Comparison of ENCODE assay signal across 21 cellular contexts in genomic region chr2:39447266-39448168, GRCh38. TPM values are rescaled to one million over a fixed set of nuclear protein-coding genes. Genes with fewer than 3 reads are reported as not detected.
DNase-seq lines count a peak whose midpoint lies in the region; ATAC-seq, FAIRE-seq and TF ChIP-seq lines count a peak whose summit lies in the region.
"Had no signal": no experiment of that assay in that cellular context is flagged by ENCODE, and none has a peak within 500 bp of the region (broad histone marks: within the 10 kb centered on the region; RNA-seq: fewer than 3 reads in every experiment).

No MANE protein-coding gene starts in this region.

- POLR2A ChIA-PET in A549 (lab: Yijun Ruan, JAX) (interaction anchor here (0.8 kb wide), 1 partner anchor 10 kb away, joined by 4 read pairs; the partner anchor contains the start of gene MAP4K3), IMR-90 (lab: Charles Lee; ENCODE audit: unreplicated experiment) (no interaction called here)

- TF ChIP-seq EP300 in A549 (IDR thresholded peaks at IDR 0.05), result no peak

- peak overlapping the region; percentile 89; the same call in 1 of the 2 replicates for H2AK5ac ChIP-seq in IMR-90 (ENCODE audit: low read depth, low read length)

- H2BK120ac ChIP-seq in IMR-90 (ENCODE audit: low read depth, low read length), result peak overlapping the region; percentile 28; the same call in 1 of the 2 replicates

- peak overlapping the region in 1 of 2 experiments; percentile 70; a peak in 2 of 4 replicates for H4K8ac ChIP-seq in IMR-90 (ENCODE audit: low read depth in 2 of 2, low read length in 2 of 2)

- TF ChIP-seq RAD21 in A549 (conservative IDR thresholded peaks at IDR 0.05 in 1 of 2, IDR thresholded peaks at IDR 0.05 in 1 of 2) (no peak), IMR-90 (IDR thresholded peaks at IDR 0.05; ENCODE audit: low read length) (no peak)

- WGBS in A549 (ENCODE audit: missing lambda C conversion rate), result 62% methylated on average over 6 of the region's 6 CpGs
- 100% methylated on average over 1 of the region's 6 CpGs; no CpG with 5 or more reads in 1 of the 2 experiments for WGBS in IMR-90 (ENCODE audit: extremely low coverage in 2 of 2, insufficient read length in 1 of 2), 2 experiments

- H3K27ac ChIP-seq in A549, result peak overlapping the region; percentile 46 to 48; a peak in 5 of 6 replicates
- H3K27ac ChIP-seq in IMR-90 (ENCODE audit: insufficient read depth, low read length), result peak overlapping the region; percentile 59
- H3K27ac ChIP-seq: HL-60 had no signal

- H3K4me1 ChIP-seq in A549 (peaks cover 13% of the 10 kb centered on the region), IMR-90 (ENCODE audit: control insufficient read depth, insufficient read depth, low read length) (peaks cover 2% of the 10 kb centered on the region; the same call in 1 of the 2 replicates)
- H3K4me1 ChIP-seq: Caco-2 had no signal

- H4K91ac ChIP-seq in IMR-90 (ENCODE audit: insufficient read depth, low read depth, low read length), result no peak overlapping the region

- peak overlapping the region; percentile 11; the same call in 1 of the 3 replicates for H2BK15ac ChIP-seq in IMR-90 (ENCODE audit: low read depth, low read length)

- peaks cover 16% of the 10 kb centered on the region for H3K36me3 ChIP-seq in IMR-90 (ENCODE audit: control insufficient read depth, insufficient read depth, low read length)

- no peak overlapping the region for H2AK9ac ChIP-seq in IMR-90 (replicated peaks; ENCODE audit: low read depth, low read length, poor library complexity)

- peak overlapping the region; percentile 41; the same call in 1 of the 2 replicates for H4K5ac ChIP-seq in IMR-90 (ENCODE audit: low read depth, low read length)

- H3K14ac ChIP-seq in IMR-90 (replicated peaks; ENCODE audit: low read depth, low read length), result peak overlapping the region; percentile 78

- H2BK20ac ChIP-seq in IMR-90 (ENCODE audit: low read depth, low read length), result peak overlapping the region; percentile 64; the same call in 1 of the 2 replicates

- peak overlapping the region; percentile 55; the same call in 1 of the 2 replicates for H3K4ac ChIP-seq in IMR-90 (ENCODE audit: low read depth, low read length)

- TF ChIP-seq CTCF in A549 (IDR thresholded peaks at IDR 0.05), result no peak
- no peak for TF ChIP-seq CTCF in IMR-90 (conservative IDR thresholded peaks at IDR 0.05; ENCODE audit: low read depth, low read length)

- no peaks in the 10 kb centered on the region for H4K20me1 ChIP-seq in IMR-90 (ENCODE audit: insufficient read depth, low read length)

- H3K27me3 ChIP-seq in IMR-90 (ENCODE audit: control insufficient read depth, insufficient read depth, low read length), result no peaks in the 10 kb centered on the region

- H3K56ac ChIP-seq in IMR-90 (ENCODE audit: extremely low read depth, insufficient read depth, low read length), result peak overlapping the region; percentile 3; the same call in 1 of the 2 replicates

- H3K9me1 ChIP-seq in IMR-90 (ENCODE audit: insufficient read depth, low read length), result 0 out of 2 replicates have a peak, but pooled peaks cover 5% of the 10 kb centered on the region

- 0 out of 2 replicates have a peak overlapping the region, but pooled peaks have one; percentile 29 for H3K23ac ChIP-seq in IMR-90 (ENCODE audit: low read depth, low read length)

- intact Hi-C loops in IMR-90 (cut with micrococcal nuclease), result no loop called here

- no peak overlapping the region for H3K9ac ChIP-seq in IMR-90 (ENCODE audit: low read depth, low read length)

- H3K18ac ChIP-seq in IMR-90 (ENCODE audit: low read depth, low read length), result peak overlapping the region; percentile 80; the same call in 1 of the 2 replicates

- H3K9me3 ChIP-seq in A549, result peaks cover 9% of the 10 kb centered on the region
- H3K9me3 ChIP-seq in IMR-90 (ENCODE audit: control insufficient read depth, insufficient read depth, low read length), result no peaks in the 10 kb centered on the region
- H3K9me3 ChIP-seq: Caco-2 had no signal

- no peak overlapping the region for H2AFZ ChIP-seq in IMR-90 (replicated peaks; ENCODE audit: low read length, poor library complexity)

- H2BK5ac ChIP-seq in IMR-90 (ENCODE audit: low read depth, low read length, poor library complexity, severe bottlenecking), result peak overlapping the region; percentile 92

- DNase-seq in A549 (ENCODE audit: low read depth in 1 of 2, low spot score in 1 of 2), result no peak
- DNase-seq in IMR-90, result peak; percentile 24
- peak; percentile 27 for DNase-seq in amniotic epithelial cell (ENCODE audit: low read depth)
- DNase-seq in iris pigment epithelial cell (ENCODE audit: low read depth), result peak; percentile 30
- DNase-seq in activated CD8-positive, alpha-beta memory T cell treated with anti-CD3 and anti-CD28 coated beads, Interleukin-2, amount 50 U/mL, for 48 hours, result no peak
- DNase-seq in activated CD4-positive, CD25-positive, alpha-beta regulatory T cell treated with anti-CD3 and anti-CD28 coated beads, Interleukin-2, amount 50 U/mL, for 72 hours, result no peak
- DNase-seq: Caco-2; CD4-positive, alpha-beta T cell; DMS153; NCI-H1105 treated with DMSO at 0.1 percent for 48 hours; NCI-H187; NCI-H2107; NCI-H510A treated with DMSO at 0.1 percent for 48 hours; NCI-H82; OCI-M1; RPMI8226; SHP77 treated with DMSO at 0.1 percent for 48 hours had no signal

- H3K79me1 ChIP-seq in IMR-90 (ENCODE audit: low read depth in 1 of 2, low read length in 2 of 2), result peaks cover 10 to 27% of the 10 kb centered on the region in 2 experiments

- H3K4me3 ChIP-seq in A549, result no peak overlapping the region
- no peak overlapping the region for H3K4me3 ChIP-seq in IMR-90 (ENCODE audit: insufficient read depth, low read depth, low read length)
- H3K4me3 ChIP-seq: GM12878 had no signal

- H3K4me2 ChIP-seq in A549, result peak overlapping the region; percentile 55
- H3K4me2 ChIP-seq in IMR-90 (ENCODE audit: low read depth, low read length), result no peak overlapping the region; the same call in 1 of the 2 replicates

- in situ Hi-C loops in IMR-90 (cut with MboI; ENCODE audit: low sequenced_read_pairs), result no loop called here

- dilution Hi-C loops in IMR-90 (cut with HindIII; ENCODE audit: low sequenced_read_pairs, unreplicated experiment), result no loop called here

- TF ChIP-seq POLR2A in A549 (IDR thresholded peaks at IDR 0.05; ENCODE audit: low read length) (no peak), IMR-90 (IDR thresholded peaks at IDR 0.05; ENCODE audit: low read depth, low read length) (no peak)

- no peak for FAIRE-seq in A549 (lab: Jason Lieb, UNC)
- FAIRE-seq: GM12878 had no signal

- no TSS peak for BruUV-seq in IMR-90 (replicated peaks; lab: Mats Ljungman, UMichigan)

- CTCF ChIA-PET in A549 (lab: Yijun Ruan, JAX), result no interaction called here
- CTCF ChIA-PET in IMR-90 (lab: Yijun Ruan, JAX), result interaction anchor here (0.7 kb wide), 2 partner anchors 12 to 78 kb away, joined by 3 to 5 read pairs; no protein-coding TSS in a partner anchor

- ATAC-seq in A549, result peak; percentile 66 to 80
- ATAC-seq in IMR-90 (ENCODE audit: low read depth), result peak; percentile 91
- ATAC-seq in HG03175 (IDR thresholded peaks at IDR 0.05; ENCODE audit: unreplicated experiment), result no peak
- ATAC-seq: GM12878, SK-N-SH treated with all-trans-retinoic acid at 6 μM for 48 hours had no signal

TF ChIP-seq in A549, 52 proteins besides CTCF, POLR2A, EP300 and RAD21:
- TF ChIP-seq ZC3H11A (IDR thresholded peaks at IDR 0.05) (no peak), FOSL2 (IDR thresholded peaks at IDR 0.05) (no peak), FOSL2 (CRISPR knock-in tag; IDR thresholded peaks at IDR 0.05) (peak; percentile 16; the same call in 1 of the 2 replicates), HDAC2 (IDR thresholded peaks at IDR 0.05) (no peak), KDM1A (IDR thresholded peaks at IDR 0.05; ENCODE audit: low read depth) (no peak), NR3C1 (IDR thresholded peaks at IDR 0.05) (no peak), MAFK (IDR thresholded peaks at IDR 0.05; ENCODE audit: partially characterized antibody) (no peak), TFCP2L1 (CRISPR knock-in tag; IDR thresholded peaks at IDR 0.05) (no peak), RFX5 (IDR thresholded peaks at IDR 0.05) (no peak)
TF ChIP-seq in A549: peak in this region for 1.

TF ChIP-seq in IMR-90, 13 proteins besides CTCF, POLR2A, EP300 and RAD21 (continues in another document):
- TF ChIP-seq FOS (IDR thresholded peaks at IDR 0.05; ENCODE audit: low read depth, low read length) (no peak), MXI1 (IDR thresholded peaks at IDR 0.05; ENCODE audit: borderline replicate concordance, low read depth, low read length) (no peak), CEBPB (IDR thresholded peaks at IDR 0.05; ENCODE audit: low read depth, low read length) (no peak), MAZ (IDR thresholded peaks at IDR 0.05; ENCODE audit: borderline replicate concordance, low read depth, low read length) (no peak), NFE2L2 (IDR thresholded peaks at IDR 0.05; ENCODE audit: low read depth, low read length) (no peak), RFX5 (IDR thresholded peaks at IDR 0.05; ENCODE audit: low read depth, low read length) (no peak), BHLHE40 (IDR thresholded peaks at IDR 0.05; ENCODE audit: low read depth, low read length) (no peak)
- TF ChIP-seq, protein P1, sequence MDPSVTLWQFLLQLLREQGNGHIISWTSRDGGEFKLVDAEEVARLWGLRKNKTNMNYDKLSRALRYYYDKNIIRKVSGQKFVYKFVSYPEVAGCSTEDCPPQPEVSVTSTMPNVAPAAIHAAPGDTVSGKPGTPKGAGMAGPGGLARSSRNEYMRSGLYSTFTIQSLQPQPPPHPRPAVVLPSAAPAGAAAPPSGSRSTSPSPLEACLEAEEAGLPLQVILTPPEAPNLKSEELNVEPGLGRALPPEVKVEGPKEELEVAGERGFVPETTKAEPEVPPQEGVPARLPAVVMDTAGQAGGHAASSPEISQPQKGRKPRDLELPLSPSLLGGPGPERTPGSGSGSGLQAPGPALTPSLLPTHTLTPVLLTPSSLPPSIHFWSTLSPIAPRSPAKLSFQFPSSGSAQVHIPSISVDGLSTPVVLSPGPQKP (IDR thresholded peaks at IDR 0.05; ENCODE audit: borderline replicate concordance, low read depth, low read length), result no peak

RNA-seq across cellular contexts. Expression of gene MAP4K3, which starts 10.4 kb away (rescaled TPM):
- 44.2 and 44.6 TPM in 2 replicates for polyA plus RNA-seq in A549 (2011; rRNA removed)
- polyA plus RNA-seq in A549 (2012; cell fraction: cytosol; rRNA removed), result 7.4 and 8.6 TPM in 2 replicates
- polyA plus RNA-seq in A549 (2012; cell fraction: nucleus; rRNA removed), result 5.9 and 13.9 TPM in 2 replicates
- polyA plus RNA-seq in A549 (2017; fragmentation: RNase III; extraction: RNeasy Plus Mini Kit Qiagen cat#74134 plus additional on column Dnase treatment), result 15.8 to 17.9 TPM (median 17.7 TPM) in 3 replicates
- polyA minus RNA-seq in A549 (2011; rRNA and poly(A)+ RNA removed), result 21.3 and 22.3 TPM in 2 replicates
- total RNA-seq in IMR-90 (2012; rRNA removed), result 32.6 and 48.3 TPM in 2 replicates
- polyA plus RNA-seq in IMR-90 (2012; rRNA removed), result 12.2 and 13.2 TPM in 2 replicates
- polyA plus RNA-seq in IMR-90 (2012; cell fraction: cytosol; rRNA removed), result 2.0 and 2.7 TPM in 2 replicates
- polyA plus RNA-seq in IMR-90 (2012; cell fraction: nucleus; rRNA removed; ENCODE audit: low replicate concordance), result 5.4 and 33.0 TPM in 2 replicates

Comparison
In these comparisons a context has a peak if more than half of its experiments do, and no peak if none do; other contexts are left out.
1. DNase-seq: peak in IMR-90 (single experiment), amniotic epithelial cell (single experiment) and iris pigment epithelial cell (single experiment); none in A549 (0 of 2), activated CD8-positive, alpha-beta memory T cell treated with anti-CD3 and anti-CD28 coated beads, Interleukin-2, amount 50 U/mL, for 48 hours (single experiment) and activated CD4-positive, CD25-positive, alpha-beta regulatory T cell treated with anti-CD3 and anti-CD28 coated beads, Interleukin-2, amount 50 U/mL, for 72 hours (single experiment).